ENCODE assay signal across 18 cellular contexts in genomic region chr6:112155900-112156299, GRCh38.
DNase-seq lines count a peak whose midpoint lies in the region; ATAC-seq and TF ChIP-seq lines count a peak whose summit lies in the region.
"Had no signal": no experiment of that assay in that cellular context is flagged by ENCODE, and none has a peak within 500 bp of the region (broad histone marks: within the 10 kb centered on the region; RNA-seq: fewer than 3 reads in every experiment).

No MANE protein-coding gene starts in this region.

- peaks cover 2% of the 10 kb centered on the region for H3K27me3 Mint-ChIP-seq in GM23338 (ENCODE audit: insufficient read depth, low read depth, poor library complexity)
- no peaks in the 10 kb centered on the region for H3K27me3 Mint-ChIP-seq in WTC11 (ENCODE audit: low read depth)
- peaks cover 14% of the 10 kb centered on the region for H3K27me3 Mint-ChIP-seq in activated naive CD8-positive, alpha-beta T cell treated with anti-CD3 and anti-CD28 coated beads for 36 hours
- H3K27me3 Mint-ChIP-seq: type B pancreatic cell had no signal

- POLR2A ChIA-PET in WTC11 (lab: Charles Lee), result no interaction called here

- H3K36me3 ChIP-seq in GM23338 (ENCODE audit: insufficient read depth), result no peaks in the 10 kb centered on the region

- H3K36me3 Mint-ChIP-seq in GM23338 (ENCODE audit: low read depth) (no peaks in the 10 kb centered on the region), WTC11 (no peaks in the 10 kb centered on the region)
- no peaks in the 10 kb centered on the region for H3K36me3 Mint-ChIP-seq in stimulated activated effector memory CD8-positive, alpha-beta T cell treated with anti-CD3 and anti-CD28 coated beads, Interleukin-12 subunit alpha, Interleukin-12 subunit beta, amount 100 ng/mL, for 72 hours
- H3K36me3 Mint-ChIP-seq in activated naive CD8-positive, alpha-beta T cell treated with anti-CD3 and anti-CD28 coated beads for 36 hours, result no peaks in the 10 kb centered on the region
- H3K36me3 Mint-ChIP-seq: activated CD4-positive, alpha-beta memory T cell treated with anti-CD3 and anti-CD28 coated beads for 36 hours; CD4-positive, CD25-positive, alpha-beta regulatory T cell had no signal

- TF ChIP-seq CTCF in GM23338 (conservative IDR thresholded peaks at IDR 0.05; ENCODE audit: low read depth in 2 of 2) (no peak), WTC11 (IDR thresholded peaks at IDR 0.05) (no peak)

- no peaks in the 10 kb centered on the region for H3K4me1 ChIP-seq in GM23338 (ENCODE audit: insufficient read depth)
- H3K4me1 ChIP-seq: ascending aorta, parathyroid adenoma had no signal

- no peak overlapping the region for H3K4me3 Mint-ChIP-seq in GM23338
- no peak overlapping the region for H3K4me3 Mint-ChIP-seq in WTC11
- no peak overlapping the region for H3K4me3 Mint-ChIP-seq in stimulated activated effector memory CD8-positive, alpha-beta T cell treated with anti-CD3 and anti-CD28 coated beads, Interleukin-12 subunit alpha, Interleukin-12 subunit beta, amount 100 ng/mL, for 72 hours
- H3K4me3 Mint-ChIP-seq in activated naive CD8-positive, alpha-beta T cell treated with anti-CD3 and anti-CD28 coated beads for 36 hours, result no peak overlapping the region
- H3K4me3 Mint-ChIP-seq: activated CD4-positive, alpha-beta memory T cell treated with anti-CD3 and anti-CD28 coated beads for 36 hours; dendritic cell treated with granulocyte-macrophage colony-stimulating factor and Interleukin-4, amounts not matched to agents 40 ng/mL and 50 ng/mL, for 4 days; type B pancreatic cell had no signal

- H3K9me3 Mint-ChIP-seq in GM23338, result no peaks in the 10 kb centered on the region
- no peaks in the 10 kb centered on the region for H3K9me3 Mint-ChIP-seq in WTC11
- H3K9me3 Mint-ChIP-seq in stimulated activated effector memory CD8-positive, alpha-beta T cell treated with anti-CD3 and anti-CD28 coated beads, Interleukin-12 subunit alpha, Interleukin-12 subunit beta, amount 100 ng/mL, for 72 hours, result no peaks in the 10 kb centered on the region
- no peaks in the 10 kb centered on the region for H3K9me3 Mint-ChIP-seq in activated naive CD8-positive, alpha-beta T cell treated with anti-CD3 and anti-CD28 coated beads for 36 hours
- H3K9me3 Mint-ChIP-seq: activated CD4-positive, alpha-beta memory T cell treated with anti-CD3 and anti-CD28 coated beads for 36 hours; activated T-helper 2 cell treated with anti-CD3 and anti-CD28 coated beads, Interferon-gamma antibody, Interleukin-2, Interleukin-4, amounts not matched to agents 10 μg/mL and 5 μg/mL and 100 μg/mL, durations not matched to agents 14 hours and 24 hours and 36 hours; dendritic cell treated with granulocyte-macrophage colony-stimulating factor and Interleukin-4, amounts not matched to agents 40 ng/mL and 50 ng/mL, for 4 days; type B pancreatic cell had no signal

- no peaks in the 10 kb centered on the region for H4K20me1 ChIP-seq in GM23338 (replicated peaks; ENCODE audit: insufficient read depth)

- no peak overlapping the region for H3K4me3 ChIP-seq in GM23338
- H3K4me3 ChIP-seq: ascending aorta had no signal

- ATAC-seq in GM23338 (peak; percentile 71), WTC11 (peak; percentile 73), GM21529 (IDR thresholded peaks at IDR 0.05; ENCODE audit: unreplicated experiment) (no peak)
- peak; percentile 24 for ATAC-seq in stimulated activated effector memory CD8-positive, alpha-beta T cell treated with anti-CD3 and anti-CD28 coated beads, Interleukin-12 subunit alpha, Interleukin-12 subunit beta, amount 100 ng/mL, for 72 hours

- H3K9me2 ChIP-seq in GM23338 (ENCODE audit: insufficient read depth), result peaks cover 2% of the 10 kb centered on the region; the same call in 1 of the 2 replicates

- no peaks in the 10 kb centered on the region for H3F3A ChIP-seq in GM23338 (replicated peaks; ENCODE audit: low read depth)

- no peaks in the 10 kb centered on the region for H3K79me2 ChIP-seq in GM23338 (replicated peaks; ENCODE audit: insufficient read depth)
- H3K79me2 ChIP-seq: parathyroid adenoma had no signal

- CTCF ChIA-PET in WTC11 (lab: Charles Lee), result interaction anchor here (0.9 kb wide), 1 partner anchor 10 kb away, joined by 4 read pairs; no protein-coding TSS in a partner anchor

- peaks cover 10% of the 10 kb centered on the region for H3K4me1 Mint-ChIP-seq in GM23338
- peaks cover 10% of the 10 kb centered on the region for H3K4me1 Mint-ChIP-seq in WTC11
- H3K4me1 Mint-ChIP-seq in stimulated activated effector memory CD8-positive, alpha-beta T cell treated with anti-CD3 and anti-CD28 coated beads, Interleukin-12 subunit alpha, Interleukin-12 subunit beta, amount 100 ng/mL, for 72 hours, result peaks cover 11% of the 10 kb centered on the region
- peaks cover 19% of the 10 kb centered on the region for H3K4me1 Mint-ChIP-seq in activated naive CD8-positive, alpha-beta T cell treated with anti-CD3 and anti-CD28 coated beads for 36 hours

- H3K27me3 ChIP-seq in GM23338 (ENCODE audit: insufficient read depth), result no peaks in the 10 kb centered on the region
- H3K27me3 ChIP-seq: ascending aorta had no signal

- DNase-seq in GM23338 (ENCODE audit: low spot score) (no peak), WTC11 (ENCODE audit: low spot score) (no peak), iris pigment epithelial cell (ENCODE audit: low read depth) (peak; percentile 70), NOMO-1 treated with DMSO at 0.1 percent for 48 hours (lab: John Stamatoyannopoulos, UW; ENCODE audit: unreplicated experiment) (no peak)
- no peak for DNase-seq in stimulated activated effector memory CD8-positive, alpha-beta T cell treated with anti-CD3 and anti-CD28 coated beads, Interleukin-12 subunit alpha, Interleukin-12 subunit beta, amount 100 ng/mL, for 72 hours (ENCODE audit: low spot score in 2 of 2)
- no peak for DNase-seq in stimulated activated CD4-positive, alpha-beta T cell treated with anti-CD3 and anti-CD28 coated beads, Interleukin-15, amount 100 ng/mL, for 24 hours
- DNase-seq in activated naive CD8-positive, alpha-beta T cell treated with anti-CD3 and anti-CD28 coated beads for 36 hours, result no peak
- DNase-seq: activated CD4-positive, alpha-beta memory T cell treated with anti-CD3 and anti-CD28 coated beads for 36 hours; CD4-positive, CD25-positive, alpha-beta regulatory T cell; midbrain; MM.1S; NCI-H2107 had no signal

- no peak overlapping the region for H3K27ac ChIP-seq in GM23338 (ENCODE audit: low read depth)
- H3K27ac ChIP-seq: ascending aorta, parathyroid adenoma had no signal

- peak overlapping the region; percentile 52; the same call in 1 of the 2 replicates for H2AFZ ChIP-seq in GM23338
- H2AFZ ChIP-seq: parathyroid adenoma had no signal

- H3K27ac Mint-ChIP-seq in GM23338, result peak overlapping the region; percentile 81
- no peak overlapping the region for H3K27ac Mint-ChIP-seq in WTC11
- no peak overlapping the region for H3K27ac Mint-ChIP-seq in stimulated activated effector memory CD8-positive, alpha-beta T cell treated with anti-CD3 and anti-CD28 coated beads, Interleukin-12 subunit alpha, Interleukin-12 subunit beta, amount 100 ng/mL, for 72 hours
- H3K27ac Mint-ChIP-seq in activated naive CD8-positive, alpha-beta T cell treated with anti-CD3 and anti-CD28 coated beads for 36 hours, result no peak overlapping the region
- H3K27ac Mint-ChIP-seq: activated CD4-positive, alpha-beta memory T cell treated with anti-CD3 and anti-CD28 coated beads for 36 hours; activated T-helper 2 cell treated with anti-CD3 and anti-CD28 coated beads, Interferon-gamma antibody, Interleukin-2, Interleukin-4, amounts not matched to agents 10 μg/mL and 5 μg/mL and 100 μg/mL, durations not matched to agents 14 hours and 24 hours and 36 hours; CD4-positive, CD25-positive, alpha-beta regulatory T cell; dendritic cell treated with granulocyte-macrophage colony-stimulating factor and Interleukin-4, amounts not matched to agents 40 ng/mL and 50 ng/mL, for 4 days; type B pancreatic cell had no signal

- H3K4me2 ChIP-seq in GM23338, result no peak overlapping the region

TF ChIP-seq in WTC11, 78 proteins besides CTCF, POLR2A, EP300 and RAD21 (continues in another document):
- TF ChIP-seq NR1H2 (CRISPR knock-in tag; IDR thresholded peaks at IDR 0.05) (no peak), ZSCAN18 (CRISPR knock-in tag; IDR thresholded peaks at IDR 0.05) (no peak), ZNF425 (CRISPR knock-in tag; conservative IDR thresholded peaks at IDR 0.05) (no peak), ATF3 (CRISPR knock-in tag; conservative IDR thresholded peaks at IDR 0.05) (no peak), ZNF232 (CRISPR knock-in tag; IDR thresholded peaks at IDR 0.05) (no peak), GTF2I (CRISPR knock-in tag; conservative IDR thresholded peaks at IDR 0.05) (no peak)
